Comparison of ENCODE assay signal across 22 cellular contexts in genomic region chr4:135243960-135244561, GRCh38.
DNase-seq lines count a peak whose midpoint lies in the region; ATAC-seq and TF ChIP-seq lines count a peak whose summit lies in the region.
"Had no signal": no experiment of that assay in that cellular context is flagged by ENCODE, and none has a peak within 500 bp of the region (broad histone marks: within the 10 kb centered on the region; RNA-seq: fewer than 3 reads in every experiment).

No MANE protein-coding gene starts in this region.

- no peak for ATAC-seq in stimulated activated naive CD8-positive, alpha-beta T cell treated with anti-CD3 and anti-CD28 coated beads, Interleukin-15, Interleukin-2, amounts not matched to agents 100 U/mL and 50 U/mL, for 24 hours
- ATAC-seq in upper lobe of left lung (ENCODE audit: low FRiP score in 2 of 2) = no peak
- ATAC-seq in GM19467 (IDR thresholded peaks at IDR 0.05; ENCODE audit: unreplicated experiment) = no peak
- ATAC-seq in left colon = no peak
- ATAC-seq: activated CD8-positive, alpha-beta memory T cell treated with anti-CD3 and anti-CD28 coated beads, Interleukin-2, amount 10 ng/mL, durations not matched to agents 7 days and 5 days; heart left ventricle; mucosa of descending colon; right cardiac atrium had no signal

- H3K27ac ChIP-seq in upper lobe of left lung = no peak overlapping the region
- H3K27ac ChIP-seq: ascending aorta, coronary artery, epithelial cell of prostate, heart left ventricle, KMS-11 had no signal

- no peaks in the 10 kb centered on the region for H3K27me3 Mint-ChIP-seq in mesothelial cell of epicardium (ENCODE audit: low read depth)
- H3K27me3 Mint-ChIP-seq: activated CD8-positive, alpha-beta memory T cell treated with anti-CD3 and anti-CD28 coated beads, Interleukin-2, amount 10 ng/mL, durations not matched to agents 7 days and 5 days had no signal

- 78 to 81% methylated on average over 5 of the region's 5 CpGs for WGBS in upper lobe of left lung, 2 donors

- no peak for TF ChIP-seq POLR2A in upper lobe of left lung (IDR thresholded peaks at IDR 0.05)

- no peaks in the 10 kb centered on the region for H3K36me3 Mint-ChIP-seq in mesothelial cell of epicardium
- H3K36me3 Mint-ChIP-seq: activated CD8-positive, alpha-beta memory T cell treated with anti-CD3 and anti-CD28 coated beads, Interleukin-2, amount 10 ng/mL, durations not matched to agents 7 days and 5 days had no signal

- H3K9me3 ChIP-seq in upper lobe of left lung = no peaks in the 10 kb centered on the region
- H3K9me3 ChIP-seq: ascending aorta, BE2C, heart left ventricle, mucosa of descending colon had no signal

- peaks cover 21% of the 10 kb centered on the region for H3K4me1 Mint-ChIP-seq in mesothelial cell of epicardium
- H3K4me1 Mint-ChIP-seq: activated CD8-positive, alpha-beta memory T cell treated with anti-CD3 and anti-CD28 coated beads, Interleukin-2, amount 10 ng/mL, durations not matched to agents 7 days and 5 days had no signal

- no peaks in the 10 kb centered on the region for H3K9me3 Mint-ChIP-seq in mesothelial cell of epicardium

- no peak for TF ChIP-seq EP300 in upper lobe of left lung (IDR thresholded peaks at IDR 0.05)

- no peaks in the 10 kb centered on the region for H3K36me3 ChIP-seq in upper lobe of left lung
- H3K36me3 ChIP-seq: ascending aorta, BE2C, heart left ventricle had no signal

- H3K27ac Mint-ChIP-seq in mesothelial cell of epicardium = peak overlapping the region; percentile 12
- H3K27ac Mint-ChIP-seq: activated CD8-positive, alpha-beta memory T cell treated with anti-CD3 and anti-CD28 coated beads, Interleukin-2, amount 10 ng/mL, durations not matched to agents 7 days and 5 days had no signal

- H3K4me1 ChIP-seq in upper lobe of left lung = no peaks in the 10 kb centered on the region
- H3K4me1 ChIP-seq: ascending aorta, BE2C, heart left ventricle had no signal

- no peaks in the 10 kb centered on the region for H3K27me3 ChIP-seq in upper lobe of left lung
- H3K27me3 ChIP-seq: ascending aorta, BE2C, heart left ventricle had no signal

- DNase-seq in EL = peak; percentile 44
- peak; percentile 1 for DNase-seq in LNCaP clone FGC (ENCODE audit: low read depth)
- DNase-seq in cerebellar cortex (ENCODE audit: low spot score) = peak; percentile 30
- no peak for DNase-seq in mesothelial cell of epicardium (ENCODE audit: low spot score in 2 of 2, unreplicated experiment in 2 of 2)
- DNase-seq in stimulated activated naive CD8-positive, alpha-beta T cell treated with anti-CD3 and anti-CD28 coated beads, Interleukin-15, Interleukin-2, amounts not matched to agents 100 U/mL and 50 U/mL, for 24 hours = no peak
- DNase-seq in upper lobe of left lung = no peak
- no peak for DNase-seq in left colon
- DNase-seq: activated CD4-positive, CD25-positive, alpha-beta regulatory T cell treated with anti-CD3 and anti-CD28 coated beads, Interleukin-2, amount 50 U/mL, for 72 hours; activated CD8-positive, alpha-beta memory T cell treated with anti-CD3 and anti-CD28 coated beads, Interleukin-2, amount 10 ng/mL, durations not matched to agents 7 days and 5 days; activated gamma-delta T cell; BE2C; islet precursor cell; nucleus accumbens; right cardiac atrium; Right ventricle myocardium superior had no signal

- no peak overlapping the region for H3K4me3 Mint-ChIP-seq in mesothelial cell of epicardium
- H3K4me3 Mint-ChIP-seq: activated CD8-positive, alpha-beta memory T cell treated with anti-CD3 and anti-CD28 coated beads, Interleukin-2, amount 10 ng/mL, durations not matched to agents 7 days and 5 days had no signal

- no peak for TF ChIP-seq CTCF in LNCaP clone FGC (IDR thresholded peaks at IDR 0.05; ENCODE audit: control insufficient read depth, extremely low read depth, insufficient read depth)
- no peak for TF ChIP-seq CTCF in mesothelial cell of epicardium (IDR thresholded peaks at IDR 0.05; ENCODE audit: unreplicated experiment)
- TF ChIP-seq CTCF in upper lobe of left lung (IDR thresholded peaks at IDR 0.05) = no peak

- H3K4me3 ChIP-seq in LNCaP clone FGC (ENCODE audit: low read depth, low read length) (no peak overlapping the region), upper lobe of left lung (no peak overlapping the region)
- H3K4me3 ChIP-seq: ascending aorta, coronary artery, heart left ventricle had no signal

- intact Hi-C loops in left colon (cut with DNase I, micrococcal nuclease) = no loop called here

Comparison
In these comparisons a context has a peak if more than half of its experiments do, and no peak if none do; other contexts are left out.
1. DNase-seq: peak in EL (single experiment), LNCaP clone FGC (single experiment) and cerebellar cortex (single experiment); none in mesothelial cell of epicardium (0 of 2), stimulated activated naive CD8-positive, alpha-beta T cell treated with anti-CD3 and anti-CD28 coated beads, Interleukin-15, Interleukin-2, amounts not matched to agents 100 U/mL and 50 U/mL, for 24 hours (single experiment), upper lobe of left lung (0 of 2) and left colon (0 of 2).